ENCODE assay signal across 15 cellular contexts in genomic region chr3:29465836-29466235, GRCh38.
DNase-seq lines count a peak whose midpoint lies in the region; ATAC-seq and TF ChIP-seq lines count a peak whose summit lies in the region.
"Had no signal": no experiment of that assay in that cellular context is flagged by ENCODE, and none has a peak within 500 bp of the region (broad histone marks: within the 10 kb centered on the region; RNA-seq: fewer than 3 reads in every experiment).

No MANE protein-coding gene starts in this region.

- H2BK120ac ChIP-seq in H9 (ENCODE audit: low read depth, low read length, poor library complexity, severe bottlenecking): no peak overlapping the region

- H3K27ac ChIP-seq in H9 (ENCODE audit: insufficient read length, low read depth, low read length) (no peak overlapping the region), smooth muscle cell (ENCODE audit: low read depth) (no peak overlapping the region)
- H3K27ac ChIP-seq: VCaP had no signal

- in situ Hi-C loops in astrocyte of the spinal cord (cut with HindIII; ENCODE audit: low sequenced_read_pairs): no loop called here

- H3K4me1 ChIP-seq in H9 (ENCODE audit: insufficient read depth, low read length) (no peaks in the 10 kb centered on the region; the same call in 1 of the 2 replicates), smooth muscle cell (ENCODE audit: low read depth) (peaks cover 15% of the 10 kb centered on the region)

- TF ChIP-seq CTCF in H9 (conservative IDR thresholded peaks at IDR 0.05): no peak
- no peak for TF ChIP-seq CTCF in astrocyte of the spinal cord (IDR thresholded peaks at IDR 0.05; ENCODE audit: low read depth, low read length)
- no peak for TF ChIP-seq CTCF in smooth muscle cell (IDR thresholded peaks at IDR 0.05; ENCODE audit: borderline replicate concordance, insufficient read depth, poor library complexity, severe bottlenecking)

- ATAC-seq in GM18517 (IDR thresholded peaks at IDR 0.05; ENCODE audit: unreplicated experiment): no peak
- ATAC-seq: GM12878 had no signal

- H3K9me3 Mint-ChIP-seq in H9: no peaks in the 10 kb centered on the region
- H3K9me3 Mint-ChIP-seq: activated naive CD8-positive, alpha-beta T cell treated with anti-CD3 and anti-CD28 coated beads, Interleukin-2, amount 10 ng/mL, durations not matched to agents 7 days and 5 days had no signal

- H3K23ac ChIP-seq in H9 (ENCODE audit: insufficient read length, low read depth, low read length): no peak overlapping the region

- H3K23me2 ChIP-seq in H9 (ENCODE audit: insufficient read length, low read depth, low read length, poor library complexity, severe bottlenecking): no peaks in the 10 kb centered on the region

- peak overlapping the region; percentile 78 for H2BK20ac ChIP-seq in H9 (ENCODE audit: low read depth, low read length, poor library complexity, severe bottlenecking)

- H3K4me2 ChIP-seq in H9 (ENCODE audit: insufficient read depth, insufficient read length, low read length): peak overlapping the region; percentile 6
- peak overlapping the region; percentile 0 for H3K4me2 ChIP-seq in smooth muscle cell

- no peak overlapping the region; a peak in 1 of 5 replicates for H3K4me3 Mint-ChIP-seq in H9
- H3K4me3 Mint-ChIP-seq: activated naive CD8-positive, alpha-beta T cell treated with anti-CD3 and anti-CD28 coated beads, Interleukin-2, amount 10 ng/mL, durations not matched to agents 7 days and 5 days had no signal

- no peak overlapping the region for H2BK15ac ChIP-seq in H9 (ENCODE audit: low read depth, low read length)

- WGBS in H9 (ENCODE audit: extremely low coverage, insufficient read length, low lambda C conversion rate): no CpG with 5 or more reads among the region's 2 CpGs
- 24% methylated on average over 2 of the region's 2 CpGs for whole genome bisulfite sequencing in smooth muscle cell (ENCODE audit: low lambda C conversion rate)

- no peak for DNase-seq in H9
- DNase-seq in astrocyte of the spinal cord (ENCODE audit: low read depth, low spot score): peak; percentile 94
- DNase-seq in hepatic stellate cell (ENCODE audit: low spot score): peak; percentile 54
- DNase-seq in smooth muscle cell (lab: John Stamatoyannopoulos, UW; ENCODE audit: unreplicated experiment): no peak
- no peak for DNase-seq in Kasumi-1 (lab: John Stamatoyannopoulos, UW)
- DNase-seq in NCI-H2029 treated with DMSO at 0.1 percent for 48 hours (lab: John Stamatoyannopoulos, UW): no peak
- DNase-seq: activated naive CD8-positive, alpha-beta T cell treated with anti-CD3 and anti-CD28 coated beads, Interleukin-2, amount 10 ng/mL, durations not matched to agents 7 days and 5 days; DMS 273 treated with DMSO at 0.1 percent for 48 hours; effector CD8-positive, alpha-beta T cell; NCI-H1436 treated with DMSO at 0.1 percent for 48 hours; SHP77; trophoblast cell had no signal

- H4K20me1 ChIP-seq in H9 (ENCODE audit: control insufficient read depth, insufficient read depth, insufficient read length) (no peaks in the 10 kb centered on the region), smooth muscle cell (ENCODE audit: low read depth) (peaks cover 19% of the 10 kb centered on the region)

- H3F3A ChIP-seq in smooth muscle cell (ENCODE audit: low read depth): peaks cover 7% of the 10 kb centered on the region

- H3K79me1 ChIP-seq in H9 (ENCODE audit: insufficient read depth, low read depth, low read length, poor library complexity, severe bottlenecking): no peaks in the 10 kb centered on the region

- peaks cover 17 to 25% of the 10 kb centered on the region in 2 experiments for H3K4me1 Mint-ChIP-seq in H9
- H3K4me1 Mint-ChIP-seq: activated naive CD8-positive, alpha-beta T cell treated with anti-CD3 and anti-CD28 coated beads, Interleukin-2, amount 10 ng/mL, durations not matched to agents 7 days and 5 days had no signal

- peak overlapping the region; percentile 57 to 78 (median 70); a peak in 6 of 7 replicates for H3K27ac Mint-ChIP-seq in H9
- H3K27ac Mint-ChIP-seq: activated naive CD8-positive, alpha-beta T cell treated with anti-CD3 and anti-CD28 coated beads, Interleukin-2, amount 10 ng/mL, durations not matched to agents 7 days and 5 days had no signal

- no peak overlapping the region for H2BK12ac ChIP-seq in H9 (ENCODE audit: insufficient read length, low read depth, low read length)

- no peak overlapping the region for H3K18ac ChIP-seq in H9 (ENCODE audit: insufficient read length, low read depth, low read length)

- H3K9me3 ChIP-seq in H9 (ENCODE audit: control insufficient read depth, low read depth, low read length) (no peaks in the 10 kb centered on the region), smooth muscle cell (replicated peaks; ENCODE audit: low read depth) (no peaks in the 10 kb centered on the region)

- H4K91ac ChIP-seq in H9 (ENCODE audit: insufficient read length, low read depth, low read length): no peak overlapping the region

- H3K4ac ChIP-seq in H9 (ENCODE audit: low read depth, low read length): no peak overlapping the region

- no peaks in the 10 kb centered on the region for H3K27me3 ChIP-seq in H9 (ENCODE audit: insufficient read depth, low read length)
- H3K27me3 ChIP-seq in smooth muscle cell (ENCODE audit: low read depth): no peaks in the 10 kb centered on the region

- H3K36me3 Mint-ChIP-seq in H9 (ENCODE audit: insufficient read depth in 1 of 3, low read depth in 3 of 3): no peaks in the 10 kb centered on the region; a peak in 1 of 7 replicates
- H3K36me3 Mint-ChIP-seq: activated naive CD8-positive, alpha-beta T cell treated with anti-CD3 and anti-CD28 coated beads, Interleukin-2, amount 10 ng/mL, durations not matched to agents 7 days and 5 days had no signal

- no peak overlapping the region for H2AFZ ChIP-seq in H9 (ENCODE audit: low read length)
- no peak overlapping the region for H2AFZ ChIP-seq in smooth muscle cell (ENCODE audit: low read depth)

- H4K8ac ChIP-seq in H9 (replicated peaks; ENCODE audit: insufficient read length, low read depth, low read length): no peak overlapping the region

- no peak overlapping the region for H3K4me3 ChIP-seq in astrocyte of the spinal cord (ENCODE audit: low read depth, low read length)
- no peak overlapping the region for H3K4me3 ChIP-seq in smooth muscle cell
- H3K4me3 ChIP-seq: GM12878 had no signal

- no peak overlapping the region for H3K56ac ChIP-seq in H9 (ENCODE audit: insufficient read length, low read depth, low read length)

- no peak overlapping the region for H3K14ac ChIP-seq in H9 (ENCODE audit: insufficient read depth, low read length)

- no peak overlapping the region for H2AK5ac ChIP-seq in H9 (ENCODE audit: insufficient read length, low read length)

- H3K79me2 ChIP-seq in H9 (ENCODE audit: insufficient read depth, low read length): no peaks in the 10 kb centered on the region
- H3K79me2 ChIP-seq in smooth muscle cell (ENCODE audit: low read depth): peaks cover 26% of the 10 kb centered on the region

- H2BK5ac ChIP-seq in H9 (ENCODE audit: insufficient read length, low read length): no peak overlapping the region

- no peaks in the 10 kb centered on the region for H3K36me3 ChIP-seq in smooth muscle cell (ENCODE audit: low read depth)

- no peak overlapping the region for H3T11ph ChIP-seq in H9 (ENCODE audit: low read length)

- no peak overlapping the region for H3K9ac ChIP-seq in H9 (ENCODE audit: extremely low read depth, insufficient read length, low read length)
- H3K9ac ChIP-seq in smooth muscle cell (ENCODE audit: low read depth): no peak overlapping the region

- no peak overlapping the region for H4K5ac ChIP-seq in H9 (ENCODE audit: insufficient read length, low read depth, low read length)

- no peaks in the 10 kb centered on the region for H3K27me3 Mint-ChIP-seq in H9 (ENCODE audit: low read depth)
- H3K27me3 Mint-ChIP-seq: activated naive CD8-positive, alpha-beta T cell treated with anti-CD3 and anti-CD28 coated beads, Interleukin-2, amount 10 ng/mL, durations not matched to agents 7 days and 5 days had no signal

Comparison
In these comparisons a context has a peak if more than half of its experiments do, and no peak if none do; other contexts are left out.
1. DNase-seq: peak in astrocyte of the spinal cord (single experiment) and hepatic stellate cell (single experiment); none in H9 (single experiment), smooth muscle cell (single experiment), Kasumi-1 (0 of 2) and NCI-H2029 treated with DMSO at 0.1 percent for 48 hours (single experiment).